1 cellular context compared by ENCODE assay signal in the genomic region with DNA sequence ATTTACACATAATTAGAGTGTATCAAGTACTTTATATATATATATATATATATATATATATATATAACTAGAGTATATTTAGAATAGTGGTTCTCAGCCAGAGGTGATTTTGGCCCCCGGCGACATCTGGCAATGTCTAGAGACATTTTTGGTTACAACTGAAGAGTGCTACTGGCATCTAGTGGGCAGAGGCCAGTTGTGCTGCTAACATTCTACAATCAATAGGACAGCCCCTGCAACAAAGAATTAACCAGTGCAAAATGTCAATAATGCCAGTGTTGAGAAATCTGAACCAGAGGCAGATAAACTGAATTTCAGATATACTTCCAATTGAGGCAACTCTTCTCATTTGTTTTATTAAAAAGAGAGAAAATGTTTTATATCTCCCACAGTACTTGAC.
TF ChIP-seq lines count a peak whose summit lies in the region.

No MANE protein-coding gene starts in this region.

TF ChIP-seq in K562, 482 proteins besides CTCF, POLR2A, EP300 and RAD21:
- TF ChIP-seq HDAC1 (IDR thresholded peaks at IDR 0.05) (no peak), POLR2AphosphoS2 (IDR thresholded peaks at IDR 0.05; ENCODE audit: low read length) (no peak), RBM22 (IDR thresholded peaks at IDR 0.05; ENCODE audit: low read depth, low read length, poor library complexity, severe bottlenecking) (no peak)
